Comparison of ENCODE assay signal across 28 cellular contexts in the genomic region with DNA sequence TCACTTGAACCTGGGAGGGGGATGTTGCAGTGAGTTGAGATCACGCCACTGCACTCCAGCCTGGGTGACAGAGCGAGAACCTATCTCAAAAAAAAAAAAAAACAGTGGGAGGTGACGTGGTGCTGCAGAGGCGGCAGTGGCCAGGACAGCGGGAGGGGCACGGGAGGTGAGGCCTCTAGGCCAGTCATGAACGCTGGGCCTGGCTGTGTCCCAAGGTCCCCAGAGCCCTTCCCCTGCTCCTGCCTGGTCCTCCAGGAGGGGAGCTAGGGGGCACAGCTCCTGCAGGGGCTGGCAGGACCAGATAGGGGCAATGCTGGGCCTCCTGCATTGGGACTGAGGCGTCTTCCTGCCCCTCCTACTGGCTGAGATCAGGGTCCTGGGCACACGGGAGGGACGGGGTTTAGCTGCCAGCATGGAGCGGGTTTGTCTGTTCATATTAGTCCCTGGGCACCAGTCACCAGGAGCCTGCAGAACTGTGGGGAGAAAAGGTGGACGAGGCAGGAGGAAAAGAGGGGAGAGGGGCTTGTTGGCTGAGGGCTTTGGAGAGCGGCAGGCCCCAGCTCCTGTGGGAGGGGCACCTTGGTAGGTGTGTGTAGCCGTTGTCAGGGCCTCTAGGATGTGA. TPM values are rescaled to one million over a fixed set of nuclear protein-coding genes. Genes with fewer than 3 reads are reported as not detected.
DNase-seq lines count a peak whose midpoint lies in the region; ATAC-seq and TF ChIP-seq lines count a peak whose summit lies in the region.
"Had no signal": no experiment of that assay in that cellular context is flagged by ENCODE, and none has a peak within 500 bp of the region (broad histone marks: within the 10 kb centered on the region; RNA-seq: fewer than 3 reads in every experiment).

No MANE protein-coding gene starts in this region.

- H3K27ac Mint-ChIP-seq in memory B cell = peak overlapping the region; percentile 45
- H3K27ac Mint-ChIP-seq: activated T-helper 1 cell treated with anti-CD3 and anti-CD28 coated beads, Interleukin-12 subunit alpha, Interleukin-12 subunit beta, Interleukin-2, Interleukin-4 antibody, amounts not matched to agents 30 ng/mL and 10 ng/mL and 1 ng/mL, durations not matched to agents 14 hours and 24 hours and 36 hours; H9; naive thymus-derived CD4-positive, alpha-beta T cell had no signal

- peak overlapping the region; percentile 66 to 100 (median 99); a peak in 19 of 22 replicates for H3K4me2 ChIP-seq in BLaER1 treated with 17β-estradiol and CSF1 and Interleukin-3, amounts not matched to agents 10 nM and 100 nM
- no peak overlapping the region for H3K4me2 ChIP-seq in GM23248 (ENCODE audit: unreplicated experiment)

- H3K27me3 ChIP-seq in BLaER1 treated with 17β-estradiol and CSF1 and Interleukin-3, amounts not matched to agents 10 nM and 100 nM = peaks cover 3 to 15% (median 6%) of the 10 kb centered on the region in 11 experiments; a peak in 19 of 22 replicates
- H3K27me3 ChIP-seq in GM23248 (replicated peaks; ENCODE audit: insufficient read depth) = no peaks in the 10 kb centered on the region
- H3K27me3 ChIP-seq: BE2C, brain microvascular endothelial cell, MG63, SJSA1, thyroid gland had no signal

- H3K4me1 Mint-ChIP-seq in memory B cell = peaks cover 29% of the 10 kb centered on the region

- peaks cover 24% of the 10 kb centered on the region for H3K36me3 Mint-ChIP-seq in memory B cell

- peaks cover 48% of the 10 kb centered on the region for H3K79me2 ChIP-seq in GM23248 (ENCODE audit: insufficient read depth)

- in situ Hi-C loops in GM23248 (cut with MboI) = no loop called here

- no peak for ATAC-seq in memory B cell (ENCODE audit: low read depth)
- ATAC-seq: naive thymus-derived CD4-positive, alpha-beta T cell; stimulated activated naive CD8-positive, alpha-beta T cell treated with anti-CD3 and anti-CD28 coated beads, Interleukin-15, amount 100 ng/mL, for 72 hours had no signal

- H3K9me2 ChIP-seq in GM23248 (ENCODE audit: insufficient read depth) = no peaks in the 10 kb centered on the region

- H3K4me3 ChIP-seq in BLaER1 treated with 17β-estradiol and CSF1 and Interleukin-3, amounts not matched to agents 10 nM and 100 nM = no peak overlapping the region
- no peak overlapping the region for H3K4me3 ChIP-seq in GM23248
- H3K4me3 ChIP-seq: MG63, SJSA1, thyroid gland had no signal

- DNase-seq in memory B cell (ENCODE audit: low spot score in 2 of 2) (no peak), GM23248 (no peak), DMS 273 treated with DMSO at 0.1 percent for 48 hours (lab: John Stamatoyannopoulos, UW) (no peak)
- no peak for DNase-seq in effector CD8-positive, alpha-beta T cell (lab: John Stamatoyannopoulos, UW)
- DNase-seq: activated CD4-positive, alpha-beta T cell treated with anti-CD3 and anti-CD28 coated beads, Interleukin-2, amount 50 U/mL, for 4 hours; activated CD4-positive, CD25-positive, alpha-beta regulatory T cell; activated naive CD4-positive, alpha-beta T cell treated with anti-CD3 and anti-CD28 coated beads for 36 hours; BE2C; brain microvascular endothelial cell; COR-L47; DMS79; GF-D8; H9; MG63; midbrain; naive thymus-derived CD4-positive, alpha-beta T cell; NCI-H2029 treated with DMSO at 0.1 percent for 48 hours; NCI-H226; small intestine; stimulated activated CD4-positive, alpha-beta T cell treated with anti-CD3 and anti-CD28 coated beads, Interleukin-1b, Interleukin-23, amount 100 ng/mL, for 48 hours; stimulated activated CD8-positive, alpha-beta memory T cell treated with anti-CD3 and anti-CD28 coated beads, Interleukin-4, amount 100 ng/mL, for 48 hours; stimulated activated naive CD8-positive, alpha-beta T cell treated with anti-CD3 and anti-CD28 coated beads, Interleukin-15, amount 100 ng/mL, for 72 hours; thyroid gland had no signal

- H4K20me1 ChIP-seq in BLaER1 treated with 17β-estradiol and CSF1 and Interleukin-3, amounts not matched to agents 10 nM and 100 nM = peaks cover 88 to 92% (median 90%) of the 10 kb centered on the region in 11 experiments
- H4K20me1 ChIP-seq in GM23248 (ENCODE audit: insufficient read depth) = no peaks in the 10 kb centered on the region; the same call in 1 of the 2 replicates

- no peaks in the 10 kb centered on the region for H3K9me3 ChIP-seq in BLaER1 treated with 17β-estradiol and CSF1 and Interleukin-3, amounts not matched to agents 10 nM and 100 nM (replicated peaks in 1 of 11)
- H3K9me3 ChIP-seq in GM23248 (ENCODE audit: low read depth) = no peaks in the 10 kb centered on the region
- H3K9me3 ChIP-seq: BE2C, MG63, SJSA1, thyroid gland had no signal

- peaks cover 29 to 59% (median 45%) of the 10 kb centered on the region in 11 experiments for H3K36me3 ChIP-seq in BLaER1 treated with 17β-estradiol and CSF1 and Interleukin-3, amounts not matched to agents 10 nM and 100 nM
- H3K36me3 ChIP-seq in GM23248 (ENCODE audit: low read depth) = no peaks in the 10 kb centered on the region; the same call in 1 of the 2 replicates

- peaks cover 49 to 90% (median 89%) of the 10 kb centered on the region in 10 experiments for H3K4me1 ChIP-seq in BLaER1 treated with 17β-estradiol and CSF1 and Interleukin-3, amounts not matched to agents 10 nM and 100 nM
- H3K4me1 ChIP-seq in GM23248 (ENCODE audit: insufficient read depth) = peaks cover 7% of the 10 kb centered on the region
- H3K4me1 ChIP-seq: BE2C had no signal

- H3K27me3 Mint-ChIP-seq in memory B cell = peaks cover 1% of the 10 kb centered on the region
- H3K27me3 Mint-ChIP-seq: stimulated activated naive CD8-positive, alpha-beta T cell treated with anti-CD3 and anti-CD28 coated beads, Interleukin-15, amount 100 ng/mL, for 72 hours had no signal

- H3K4me3 Mint-ChIP-seq in memory B cell = no peak overlapping the region
- H3K4me3 Mint-ChIP-seq: activated naive CD4-positive, alpha-beta T cell treated with anti-CD3 and anti-CD28 coated beads for 36 hours; activated T-helper 1 cell treated with anti-CD3 and anti-CD28 coated beads, Interleukin-12 subunit alpha, Interleukin-12 subunit beta, Interleukin-2, Interleukin-4 antibody, amounts not matched to agents 30 ng/mL and 10 ng/mL and 1 ng/mL, durations not matched to agents 14 hours and 24 hours and 36 hours; stimulated activated naive CD8-positive, alpha-beta T cell treated with anti-CD3 and anti-CD28 coated beads, Interleukin-15, amount 100 ng/mL, for 72 hours had no signal

- H3K27ac ChIP-seq in BLaER1 treated with 17β-estradiol and CSF1 and Interleukin-3, amounts not matched to agents 10 nM and 100 nM = no peak overlapping the region; a peak in 1 of 22 replicates
- H3K27ac ChIP-seq in GM23248 = no peak overlapping the region
- H3K27ac ChIP-seq: brain microvascular endothelial cell, SJSA1, thyroid gland had no signal

- H3K9ac ChIP-seq in BLaER1 treated with 17β-estradiol and CSF1 and Interleukin-3, amounts not matched to agents 10 nM and 100 nM = peak overlapping the region in 4 of 11 experiments; percentile 7 to 65 (median 65); a peak in 8 of 22 replicates
- no peak overlapping the region for H3K9ac ChIP-seq in GM23248

- H3K9me3 Mint-ChIP-seq in memory B cell = no peaks in the 10 kb centered on the region
- H3K9me3 Mint-ChIP-seq: activated naive CD4-positive, alpha-beta T cell treated with anti-CD3 and anti-CD28 coated beads for 36 hours; activated T-helper 1 cell treated with anti-CD3 and anti-CD28 coated beads, Interleukin-12 subunit alpha, Interleukin-12 subunit beta, Interleukin-2, Interleukin-4 antibody, amounts not matched to agents 30 ng/mL and 10 ng/mL and 1 ng/mL, durations not matched to agents 14 hours and 24 hours and 36 hours; H9; stimulated activated naive CD8-positive, alpha-beta T cell treated with anti-CD3 and anti-CD28 coated beads, Interleukin-15, amount 100 ng/mL, for 72 hours had no signal

- H2AFZ ChIP-seq in GM23248 = no peak overlapping the region

- 81 to 82% methylated on average over 13 to 14 of the region's 14 CpGs for WGBS in GM23248 (ENCODE audit: low coverage in 1 of 2, low lambda C conversion rate in 2 of 2, missing lambda C conversion rate in 2 of 2), 2 experiments

- H3F3A ChIP-seq in GM23248 (ENCODE audit: insufficient read depth) = no peaks in the 10 kb centered on the region

TF ChIP-seq in PFSK-1, 5 proteins besides CTCF, POLR2A, EP300 and RAD21 (continues in another document):
- TF ChIP-seq POLR2AphosphoS5 (IDR thresholded peaks at IDR 0.05; ENCODE audit: low read depth, low read length) = peak; percentile 14; the same call in 1 of the 2 replicates

RNA-seq across cellular contexts. Expression of a gene that starts 4.5 kb away (rescaled TPM):
- 98.9 TPM for polyA plus RNA-seq in PFSK-1 (2012; ENCODE audit: insufficient read length, low read depth)
- 9.7 and 14.8 TPM in 2 replicates for total RNA-seq in GM23248 (2014; rRNA removed; shearing (Covaris generic))
- polyA plus RNA-seq in GM23248 (2016; fragmentation: Nextera tagmentation; extraction: Ambion mirVana) = 4.6 and 4.8 TPM in 2 replicates

RNA-seq across cellular contexts. Expression of a gene that starts 6.4 kb away (rescaled TPM):
- polyA plus RNA-seq in PFSK-1 (2012; ENCODE audit: insufficient read length, low read depth) = 3.0 TPM
- 9.0 TPM in 1 of 2 replicates, not detected in the other for total RNA-seq in GM23248 (2014; rRNA removed; shearing (Covaris generic))
- 24.3 and 30.6 TPM in 2 replicates for polyA plus RNA-seq in GM23248 (2016; fragmentation: Nextera tagmentation; extraction: Ambion mirVana)
- total RNA-seq: omental fat pad, SJSA1, thyroid gland had no signal
- polyA plus RNA-seq: naive thymus-derived CD4-positive, alpha-beta T cell had no signal

RNA-seq across cellular contexts. Expression of a gene that starts 11.9 kb away (rescaled TPM):
- polyA plus RNA-seq in PFSK-1 (2012; ENCODE audit: insufficient read length, low read depth) = 188 TPM
- total RNA-seq in GM23248 (2014; rRNA removed; shearing (Covaris generic)) = 20.5 and 33.7 TPM in 2 replicates
- polyA plus RNA-seq in GM23248 (2016; fragmentation: Nextera tagmentation; extraction: Ambion mirVana) = 47.2 and 49.4 TPM in 2 replicates

RNA-seq across cellular contexts. Expression of a gene that starts 17.7 kb away (rescaled TPM):
- 104 TPM for polyA plus RNA-seq in PFSK-1 (2012; ENCODE audit: insufficient read length, low read depth)
- total RNA-seq in GM23248 (2014; rRNA removed; shearing (Covaris generic)) = 3.5 and 9.0 TPM in 2 replicates
- 3.3 and 3.4 TPM in 2 replicates for polyA plus RNA-seq in GM23248 (2016; fragmentation: Nextera tagmentation; extraction: Ambion mirVana)
- total RNA-seq: SJSA1 had no signal
- polyA plus RNA-seq: naive thymus-derived CD4-positive, alpha-beta T cell had no signal

RNA-seq across cellular contexts. Expression of a gene that starts 19.9 kb away (rescaled TPM):
- 3.8 TPM for polyA plus RNA-seq in PFSK-1 (2012; ENCODE audit: insufficient read length, low read depth)
- total RNA-seq in GM23248 (2014; rRNA removed; shearing (Covaris generic)) = 3.5 and 3.6 TPM in 2 replicates
- polyA plus RNA-seq in GM23248 (2016; fragmentation: Nextera tagmentation; extraction: Ambion mirVana) = 3.7 and 4.0 TPM in 2 replicates
- total RNA-seq: activated naive CD4-positive, alpha-beta T cell treated with anti-CD3 and anti-CD28 coated beads for 36 hours; activated T-helper 1 cell treated with anti-CD3 and anti-CD28 coated beads, Interleukin-12 subunit alpha, Interleukin-12 subunit beta, Interleukin-2, Interleukin-4 antibody, amounts not matched to agents 30 ng/mL and 10 ng/mL and 1 ng/mL, durations not matched to agents 14 hours and 24 hours and 36 hours had no signal
